In genomic region chr10:118332247-118332646, GRCh38 we compare ENCODE assay signal across 12 cellular contexts. TPM values are rescaled to one million over a fixed set of nuclear protein-coding genes. Genes with fewer than 3 reads are reported as not detected.
DNase-seq lines count a peak whose midpoint lies in the region; ATAC-seq and TF ChIP-seq lines count a peak whose summit lies in the region.
"Had no signal": no experiment of that assay in that cellular context is flagged by ENCODE, and none has a peak within 500 bp of the region (broad histone marks: within the 10 kb centered on the region; RNA-seq: fewer than 3 reads in every experiment).

No MANE protein-coding gene starts in this region.

- no peak overlapping the region for H3K27ac ChIP-seq in foreskin keratinocyte
- no peak overlapping the region for H3K27ac ChIP-seq in testis

- peaks cover 5% of the 10 kb centered on the region for H3K4me1 ChIP-seq in foreskin keratinocyte
- H3K4me1 ChIP-seq in testis: peaks cover 7% of the 10 kb centered on the region

- H3K4me3 ChIP-seq in testis: no peak overlapping the region

- no peaks in the 10 kb centered on the region for H3K9me3 ChIP-seq in testis

- TF ChIP-seq POLR2A in testis (IDR thresholded peaks at IDR 0.05): no peak

- H3K36me3 ChIP-seq in testis (ENCODE audit: low read depth, missing control alignments): no peaks in the 10 kb centered on the region

- WGBS in testis, 2 donors: 94 to 100% methylated on average over 1 of the region's 1 CpG

- ATAC-seq in GM21619 (IDR thresholded peaks at IDR 0.05; ENCODE audit: unreplicated experiment) (peak; percentile 75), HG03460 (IDR thresholded peaks at IDR 0.05; ENCODE audit: unreplicated experiment) (peak; percentile 84), foreskin keratinocyte (peak; percentile 60), GM19467 (IDR thresholded peaks at IDR 0.05; ENCODE audit: unreplicated experiment) (no peak)
- ATAC-seq: stimulated activated memory B cell treated with anti-CD40 and anti-IgM and Interleukin-4, amounts not matched to agents 10 μg/mL and 1 μg/mL and 100 μg/mL, for 72 hours had no signal

- intact Hi-C loops in testis (cut with DNase I; ENCODE audit: low total_unique reads): no loop called here

- peak; percentile 44 for DNase-seq in NCI-H1105 (lab: John Stamatoyannopoulos, UW)
- no peak for DNase-seq in NCI-H1105 treated with DMSO at 0.1 percent for 48 hours (lab: John Stamatoyannopoulos, UW)
- DNase-seq in foreskin keratinocyte: no peak
- DNase-seq in NCI-H510A treated with DMSO at 0.1 percent for 48 hours (lab: John Stamatoyannopoulos, UW): no peak
- no peak for DNase-seq in testis
- DNase-seq: activated naive CD4-positive, alpha-beta T cell; islet precursor cell; right cardiac atrium had no signal

- TF ChIP-seq CTCF in foreskin keratinocyte (conservative IDR thresholded peaks at IDR 0.05) (no peak), testis (IDR thresholded peaks at IDR 0.05) (no peak)

- H3K27me3 ChIP-seq in foreskin keratinocyte (no peaks in the 10 kb centered on the region), testis (no peaks in the 10 kb centered on the region)

RNA-seq across cellular contexts. Expression of gene FAM204A, which starts 9.9 kb away (rescaled TPM):
- 76.5 and 84.3 TPM in 2 replicates for total RNA-seq in foreskin keratinocyte
- 41.4 and 49.8 TPM in 2 replicates for polyA plus RNA-seq in foreskin keratinocyte
- total RNA-seq in testis: 10 to 100 TPM; 51.3 to 68.7 TPM
- 78.3 TPM for polyA plus RNA-seq in testis (ENCODE audit: insufficient read depth, low read depth, low replicate concordance)
